In the genomic region with DNA sequence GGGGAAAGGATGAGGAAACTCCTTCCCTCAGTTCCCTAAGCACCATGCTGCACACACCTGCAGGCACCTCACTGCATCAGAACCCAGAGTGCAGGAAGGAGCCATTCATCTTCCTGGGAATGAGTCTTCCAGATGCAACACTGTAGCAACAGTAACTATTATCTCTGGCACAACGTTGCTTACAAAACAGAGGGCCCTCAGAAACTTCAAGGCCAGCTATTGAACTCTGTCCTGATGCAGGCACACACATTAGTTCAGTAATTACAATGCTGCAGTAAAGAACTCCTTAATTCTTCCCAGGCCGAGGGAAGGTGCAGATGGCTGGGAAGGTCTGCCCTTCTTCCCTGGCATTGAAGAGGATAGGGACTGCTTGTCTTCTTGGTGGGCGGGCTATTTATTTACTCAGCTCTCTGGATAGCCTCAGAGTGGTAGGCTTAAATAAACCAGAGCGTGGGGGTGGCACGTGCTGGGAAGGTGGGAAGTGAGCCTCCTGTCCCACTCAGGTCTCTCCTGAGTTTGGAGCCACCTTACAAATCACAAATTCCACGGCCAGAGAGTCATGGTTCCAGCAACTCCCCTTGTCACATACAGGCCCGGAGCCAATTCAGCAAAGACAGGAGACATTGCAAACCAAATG, we compare ENCODE assay signal across 19 cellular contexts.
DNase-seq lines count a peak whose midpoint lies in the region; FAIRE-seq and TF ChIP-seq lines count a peak whose summit lies in the region.
"Had no signal": no experiment of that assay in that cellular context is flagged by ENCODE, and none has a peak within 500 bp of the region (broad histone marks: within the 10 kb centered on the region; RNA-seq: fewer than 3 reads in every experiment).

No MANE protein-coding gene starts in this region.

- CTCF ChIA-PET in HEK293 (lab: Yijun Ruan, JAX) = no interaction called here

- no peaks in the 10 kb centered on the region for H4K20me1 ChIP-seq in hepatocyte (ENCODE audit: insufficient read depth, poor library complexity, severe bottlenecking)
- H4K20me1 ChIP-seq: BLaER1 had no signal

- H3K9me3 ChIP-seq in HEK293 (ENCODE audit: control insufficient read depth, insufficient read depth, low read depth, low read length) (no peaks in the 10 kb centered on the region), hepatocyte (ENCODE audit: low read depth) (no peaks in the 10 kb centered on the region)
- H3K9me3 ChIP-seq: BLaER1, HAP-1 had no signal

- POLR2A ChIA-PET in HEK293 (lab: Yijun Ruan, JAX) = no interaction called here

- FAIRE-seq in bronchial epithelial cell (lab: Jason Lieb, UNC) = peak; percentile 80
- FAIRE-seq: RCC 7860 had no signal

- no peak overlapping the region for H3K4me2 ChIP-seq in hepatocyte
- H3K4me2 ChIP-seq: BLaER1 had no signal

- no peaks in the 10 kb centered on the region for H3K9me2 ChIP-seq in hepatocyte (replicated peaks; ENCODE audit: insufficient read depth)

- H2AFZ ChIP-seq in hepatocyte = no peak overlapping the region

- H3K4me1 ChIP-seq in HEK293 (ENCODE audit: control insufficient read depth, insufficient read depth, low read length) = no peaks in the 10 kb centered on the region
- peaks cover 52% of the 10 kb centered on the region for H3K4me1 ChIP-seq in hepatocyte (ENCODE audit: insufficient read depth)
- H3K4me1 ChIP-seq: HAP-1 had no signal

- TF ChIP-seq CTCF in HEK293 (tag by site-specific recombination; IDR thresholded peaks at IDR 0.05) (no peak), bronchial epithelial cell (IDR thresholded peaks at IDR 0.05; ENCODE audit: insufficient read depth, low read length, severe bottlenecking) (no peak), hepatocyte (IDR thresholded peaks at IDR 0.05; ENCODE audit: poor library complexity) (no peak)

- 67% methylated on average over 6 of the region's 7 CpGs for WGBS in hepatocyte (ENCODE audit: low lambda C conversion rate, missing lambda C conversion rate)

- no peak overlapping the region for H3K4me3 ChIP-seq in HEK293 (ENCODE audit: low read depth, low read length)
- H3K4me3 ChIP-seq in bronchial epithelial cell (ENCODE audit: low read depth, low read length) = no peak overlapping the region
- H3K4me3 ChIP-seq in hepatocyte = no peak overlapping the region
- H3K4me3 ChIP-seq: BLaER1, HAP-1, SK-N-MC had no signal

- H3K27ac ChIP-seq in HEK293 (ENCODE audit: extremely low read depth, low read depth, low read length) (no peak overlapping the region), hepatocyte (peak overlapping the region; percentile 89)
- H3K27ac ChIP-seq: BLaER1, SK-N-MC had no signal

- no peak for DNase-seq in bronchial epithelial cell (ENCODE audit: low read depth)
- DNase-seq in hepatocyte (ENCODE audit: low spot score) = peak; percentile 19
- DNase-seq in stromal cell of bone marrow (ENCODE audit: low read depth) = peak; percentile 18
- no peak for DNase-seq in UCSD-AML1 (lab: John Stamatoyannopoulos, UW; ENCODE audit: unreplicated experiment)
- DNase-seq in effector CD8-positive, alpha-beta T cell (lab: John Stamatoyannopoulos, UW) = no peak
- no peak for DNase-seq in NCI-H82 treated with DMSO at 0.1 percent for 48 hours (lab: John Stamatoyannopoulos, UW; ENCODE audit: unreplicated experiment)
- DNase-seq: GF-D8, MV-4-11, NCI-H1417, NCI-H187 treated with DMSO at 0.1 percent for 48 hours, NCI-H2171 treated with DMSO at 0.1 percent for 48 hours, NCI-H82, Right ventricle myocardium superior, T-helper 1 cell had no signal

- H3K79me2 ChIP-seq in hepatocyte = no peaks in the 10 kb centered on the region

- no peaks in the 10 kb centered on the region for H3K27me3 ChIP-seq in bronchial epithelial cell (ENCODE audit: control insufficient read depth, insufficient read depth, low read length)
- no peaks in the 10 kb centered on the region for H3K27me3 ChIP-seq in hepatocyte
- H3K27me3 ChIP-seq: BLaER1 had no signal

- H3K36me3 ChIP-seq in HEK293 (ENCODE audit: control insufficient read depth in 2 of 2, insufficient read depth in 1 of 2, low read length in 2 of 2) (no peaks in the 10 kb centered on the region), bronchial epithelial cell (ENCODE audit: control insufficient read depth, insufficient read depth, low read length) (no peaks in the 10 kb centered on the region), hepatocyte (replicated peaks; ENCODE audit: insufficient read depth, low read depth) (no peaks in the 10 kb centered on the region)
- H3K36me3 ChIP-seq: BLaER1, HAP-1 had no signal

TF ChIP-seq in HEK293, 187 proteins besides CTCF, POLR2A, EP300 and RAD21:
- no peak for TF ChIP-seq ZNF391 (tag by site-specific recombination; IDR thresholded peaks at IDR 0.05; ENCODE audit: borderline replicate concordance, low read depth)
- no peak for TF ChIP-seq ZNF843 (tag by site-specific recombination; IDR thresholded peaks at IDR 0.05)
- TF ChIP-seq SETDB1 (IDR thresholded peaks at IDR 0.05; ENCODE audit: insufficient read length, low read length) = no peak
- no peak for TF ChIP-seq ZNF146 (tag by site-specific recombination; IDR thresholded peaks at IDR 0.05)
- TF ChIP-seq ZNF404 (tag by site-specific recombination; IDR thresholded peaks at IDR 0.05) = no peak
- TF ChIP-seq EGR2 (tag by site-specific recombination; IDR thresholded peaks at IDR 0.05; ENCODE audit: low read depth) = peak; percentile 94
- no peak for TF ChIP-seq ZNF416 (tag by site-specific recombination; IDR thresholded peaks at IDR 0.05)
- TF ChIP-seq ZNF670 (tag by site-specific recombination; IDR thresholded peaks at IDR 0.05; ENCODE audit: low read depth) = no peak
- TF ChIP-seq ZNF701 (tag by site-specific recombination; IDR thresholded peaks at IDR 0.05) = no peak
- TF ChIP-seq ZFHX2 (tag by site-specific recombination; conservative IDR thresholded peaks at IDR 0.05) = peak; percentile 80
- TF ChIP-seq, protein P1, sequence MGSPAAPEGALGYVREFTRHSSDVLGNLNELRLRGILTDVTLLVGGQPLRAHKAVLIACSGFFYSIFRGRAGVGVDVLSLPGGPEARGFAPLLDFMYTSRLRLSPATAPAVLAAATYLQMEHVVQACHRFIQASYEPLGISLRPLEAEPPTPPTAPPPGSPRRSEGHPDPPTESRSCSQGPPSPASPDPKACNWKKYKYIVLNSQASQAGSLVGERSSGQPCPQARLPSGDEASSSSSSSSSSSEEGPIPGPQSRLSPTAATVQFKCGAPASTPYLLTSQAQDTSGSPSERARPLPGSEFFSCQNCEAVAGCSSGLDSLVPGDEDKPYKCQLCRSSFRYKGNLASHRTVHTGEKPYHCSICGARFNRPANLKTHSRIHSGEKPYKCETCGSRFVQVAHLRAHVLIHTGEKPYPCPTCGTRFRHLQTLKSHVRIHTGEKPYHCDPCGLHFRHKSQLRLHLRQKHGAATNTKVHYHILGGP (tag by site-specific recombination; IDR thresholded peaks at IDR 0.05) = no peak
- TF ChIP-seq ZNF776 (tag by site-specific recombination; IDR thresholded peaks at IDR 0.05; ENCODE audit: borderline replicate concordance) = no peak
- no peak for TF ChIP-seq ZNF169 (tag by site-specific recombination; IDR thresholded peaks at IDR 0.05)
- no peak for TF ChIP-seq ZNF266 (tag by site-specific recombination; IDR thresholded peaks at IDR 0.05; ENCODE audit: low read depth)

Comparison
In these comparisons a context has a peak if more than half of its experiments do, and no peak if none do; other contexts are left out.
1. DNase-seq: peak in hepatocyte (single experiment) and stromal cell of bone marrow (single experiment); none in bronchial epithelial cell (single experiment), UCSD-AML1 (single experiment), effector CD8-positive, alpha-beta T cell (single experiment) and NCI-H82 treated with DMSO at 0.1 percent for 48 hours (single experiment).